19 cellular contexts compared by ENCODE assay signal in the genomic region with DNA sequence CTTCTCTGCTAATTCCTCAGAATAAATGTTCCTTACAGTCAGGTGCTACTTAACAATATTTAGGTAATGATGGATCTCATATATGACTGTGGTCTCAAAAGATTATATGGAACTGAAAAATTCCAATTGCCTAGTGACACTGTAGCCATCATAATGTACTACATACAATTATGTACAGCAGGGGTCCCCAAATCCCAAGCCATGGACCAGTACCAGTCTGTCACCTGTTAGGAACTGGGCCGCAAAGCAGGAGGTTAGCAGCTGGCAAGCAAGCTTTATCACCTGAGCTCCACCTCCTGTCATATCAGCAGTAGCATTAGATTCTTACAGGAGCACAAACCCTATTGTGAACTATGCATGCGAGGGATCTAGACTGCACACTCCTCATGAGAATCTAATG.
A peak's percentile ranks its signal among the peaks of the same experiment; 100 is the strongest.
DNase-seq lines count a peak whose midpoint lies in the region; ATAC-seq, FAIRE-seq and TF ChIP-seq lines count a peak whose summit lies in the region.
"Had no signal": no experiment of that assay in that cellular context is flagged by ENCODE, and none has a peak within 500 bp of the region (broad histone marks: within the 10 kb centered on the region; RNA-seq: fewer than 3 reads in every experiment).

No MANE protein-coding gene starts in this region.

- no peak overlapping the region for H3K4me2 ChIP-seq in astrocyte (ENCODE audit: low read length)

- peaks cover 3% of the 10 kb centered on the region for H3K4me1 Mint-ChIP-seq in astrocyte (ENCODE audit: low read depth, unreplicated experiment)
- H3K4me1 Mint-ChIP-seq: CD4-positive, alpha-beta memory T cell had no signal

- FAIRE-seq in astrocyte (lab: Jason Lieb, UNC) = peak; percentile 39

- no peak for TF ChIP-seq CTCF in astrocyte (IDR thresholded peaks at IDR 0.05; ENCODE audit: insufficient read depth, low read depth, low read length)

- H3K79me2 ChIP-seq in ACC112 (ENCODE audit: control insufficient read depth, insufficient read depth, low read length, unreplicated experiment) (peaks cover 5% of the 10 kb centered on the region), astrocyte (ENCODE audit: insufficient read depth, low read length) (no peaks in the 10 kb centered on the region)

- no peaks in the 10 kb centered on the region for H3K36me3 Mint-ChIP-seq in astrocyte (ENCODE audit: low read depth, unreplicated experiment)
- H3K36me3 Mint-ChIP-seq: CD4-positive, alpha-beta memory T cell had no signal

- H3K9me3 ChIP-seq in astrocyte (ENCODE audit: insufficient read depth, low read depth, low read length) = no peaks in the 10 kb centered on the region

- no peaks in the 10 kb centered on the region for H3K36me3 ChIP-seq in ACC112 (ENCODE audit: insufficient read depth, low read length)
- H3K36me3 ChIP-seq in astrocyte (ENCODE audit: insufficient read depth, low read length) = no peaks in the 10 kb centered on the region

- no peak overlapping the region for H3K4me3 Mint-ChIP-seq in astrocyte (ENCODE audit: unreplicated experiment)
- H3K4me3 Mint-ChIP-seq: CD4-positive, alpha-beta memory T cell had no signal

- H3K4me3 ChIP-seq in ACC112 (ENCODE audit: low read depth, low read length) = no peak overlapping the region
- no peak overlapping the region for H3K4me3 ChIP-seq in astrocyte (ENCODE audit: insufficient read depth, low read depth, low read length)

- no peak overlapping the region for H3K9ac ChIP-seq in astrocyte (ENCODE audit: low read length)

- H2AFZ ChIP-seq in ACC112 (ENCODE audit: low read length, unreplicated experiment) = no peak overlapping the region
- H2AFZ ChIP-seq in astrocyte (ENCODE audit: low read depth, low read length) = no peak overlapping the region

- H3K27ac ChIP-seq in ACC112 (ENCODE audit: low read depth, low read length) (peak overlapping the region; percentile 89), astrocyte (ENCODE audit: low read depth, low read length) (no peak overlapping the region)

- DNase-seq in HT-29 (ENCODE audit: low spot score) (peak; percentile 9), astrocyte (ENCODE audit: low read depth) (no peak), lung microvascular endothelial cell (ENCODE audit: low read depth in 2 of 2) (peak; percentile 13 to 60), GOT3 (lab: John Stamatoyannopoulos, UW) (no peak)
- DNase-seq: CD4-positive, alpha-beta memory T cell; DMS79; HCEC 1CT; KG1; NCI-H1930; NCI-H2171 treated with DMSO at 0.1 percent for 48 hours; NCI-H446; NCI-H526 treated with DMSO at 0.1 percent for 48 hours; NK-92 treated with Interleukin-12 subunit alpha and Interleukin-12 subunit beta, amount 100 ng/mL, for 24 hours; OCI-M1; Right ventricle myocardium superior; SW 1271 had no signal

- ATAC-seq in HG03378 (IDR thresholded peaks at IDR 0.05; ENCODE audit: unreplicated experiment) (no peak), GM21447 (IDR thresholded peaks at IDR 0.05; ENCODE audit: unreplicated experiment) (no peak)

- H4K20me1 ChIP-seq in astrocyte (ENCODE audit: insufficient read depth, low read length) = no peaks in the 10 kb centered on the region

- H3K27me3 ChIP-seq in ACC112 (ENCODE audit: insufficient read depth, low read length) (no peaks in the 10 kb centered on the region), astrocyte (ENCODE audit: insufficient read depth, low read length) (no peaks in the 10 kb centered on the region)

- H3K27ac Mint-ChIP-seq in astrocyte (ENCODE audit: unreplicated experiment) = no peak overlapping the region
- H3K27ac Mint-ChIP-seq: CD4-positive, alpha-beta memory T cell had no signal

- H3K4me1 ChIP-seq in ACC112 (ENCODE audit: control insufficient read depth, insufficient read depth, low read length, unreplicated experiment) = peaks cover 35% of the 10 kb centered on the region
- peaks cover 6% of the 10 kb centered on the region for H3K4me1 ChIP-seq in astrocyte (ENCODE audit: insufficient read depth, low read length)

- H3K27me3 Mint-ChIP-seq in astrocyte (ENCODE audit: low read depth, unreplicated experiment) = no peaks in the 10 kb centered on the region

- H3K9me3 Mint-ChIP-seq in astrocyte (ENCODE audit: unreplicated experiment) = no peaks in the 10 kb centered on the region

Comparison
In these comparisons a context has a peak if more than half of its experiments do, and no peak if none do; other contexts are left out.
1. DNase-seq: peak in HT-29 (single experiment) and lung microvascular endothelial cell (2 of 2); none in astrocyte (single experiment) and GOT3 (single experiment).